In the genomic region with DNA sequence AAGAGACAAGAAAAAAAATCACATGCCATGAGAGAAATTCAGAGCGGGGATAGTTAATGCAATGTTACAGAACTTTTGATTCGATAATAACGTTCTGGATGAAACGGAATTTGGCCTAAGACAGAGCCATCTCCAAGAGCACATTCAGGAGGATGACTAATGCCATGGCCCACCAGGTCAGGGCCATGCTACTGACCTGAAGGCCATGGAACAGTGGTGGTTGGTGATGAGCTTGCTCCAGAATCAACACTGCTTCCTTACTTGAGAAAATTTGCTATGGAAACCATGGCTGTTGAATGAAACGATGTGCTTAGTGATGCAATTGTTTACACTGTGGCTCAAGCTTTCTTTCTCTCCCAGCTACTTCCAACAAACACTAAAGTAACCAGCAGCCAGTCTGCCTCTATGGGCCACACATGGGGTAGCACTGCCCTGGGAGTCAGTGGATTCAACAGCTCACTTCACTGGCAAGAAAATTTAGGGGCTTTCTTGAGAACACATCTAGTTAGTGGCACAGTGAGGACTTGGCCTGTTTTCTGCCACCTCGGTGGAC, we compare ENCODE assay signal across 19 cellular contexts.
DNase-seq lines count a peak whose midpoint lies in the region; ATAC-seq and TF ChIP-seq lines count a peak whose summit lies in the region.
"Had no signal": no experiment of that assay in that cellular context is flagged by ENCODE, and none has a peak within 500 bp of the region (broad histone marks: within the 10 kb centered on the region; RNA-seq: fewer than 3 reads in every experiment).

No MANE protein-coding gene starts in this region.

- POLR2A ChIA-PET in WTC11 (lab: Charles Lee), result no interaction called here

- no peak overlapping the region for H3K4me3 Mint-ChIP-seq in WTC11
- H3K4me3 Mint-ChIP-seq: activated CD8-positive, alpha-beta T cell treated with anti-CD3 and anti-CD28 coated beads for 36 hours; stimulated activated naive B cell treated with anti-CD40 and anti-IgM and Interleukin-4, amounts not matched to agents 10 μg/mL and 1 μg/mL and 100 μg/mL, for 72 hours; T-helper 17 cell had no signal

- no peak overlapping the region for H3K4me2 ChIP-seq in mesendoderm (ENCODE audit: low read length)

- DNase-seq in Daoy (ENCODE audit: low read depth), result peak; percentile 19
- DNase-seq in WTC11 (ENCODE audit: low spot score), result no peak
- DNase-seq in mesendoderm, result peak; percentile 69
- DNase-seq in NCI-H1092 treated with DMSO at 0.1 percent for 48 hours (lab: John Stamatoyannopoulos, UW), result no peak
- DNase-seq in activated CD4-positive, alpha-beta T cell treated with anti-CD3 and anti-CD28 coated beads, Interleukin-2, amount 50 U/mL, for 1 hour, result no peak
- DNase-seq: activated CD8-positive, alpha-beta T cell treated with anti-CD3 and anti-CD28 coated beads for 36 hours; activated naive CD4-positive, alpha-beta T cell treated with anti-CD3 and anti-CD28 coated beads, Interleukin-2, amount 50 U/mL, for 16 hours; activated T-cell treated with anti-CD3 and anti-CD28 coated beads, Interleukin-2, amount 50 U/mL, for 1 hour; lower lobe of right lung; NCI-H1694; NCI-H524; SJCRH30; stimulated activated naive B cell treated with anti-CD40 and anti-IgM and Interleukin-4, amounts not matched to agents 10 μg/mL and 1 μg/mL and 100 μg/mL, for 72 hours; T-helper 17 cell had no signal

- no peak overlapping the region for H3K27ac Mint-ChIP-seq in WTC11
- H3K27ac Mint-ChIP-seq: activated CD8-positive, alpha-beta T cell treated with anti-CD3 and anti-CD28 coated beads for 36 hours; stimulated activated naive B cell treated with anti-CD40 and anti-IgM and Interleukin-4, amounts not matched to agents 10 μg/mL and 1 μg/mL and 100 μg/mL, for 72 hours; T-helper 17 cell had no signal

- WGBS in mesendoderm (ENCODE audit: extremely low coverage, insufficient coverage, low lambda C conversion rate), result no CpG with 5 or more reads among the region's 6 CpGs

- no peaks in the 10 kb centered on the region for H3K36me3 ChIP-seq in HUES48 (ENCODE audit: control insufficient read depth, insufficient read depth, low read length)
- no peaks in the 10 kb centered on the region for H3K36me3 ChIP-seq in mesendoderm (ENCODE audit: control insufficient read depth, insufficient read depth, low read length)
- H3K36me3 ChIP-seq: ascending aorta, lower lobe of right lung, SJCRH30, thoracic aorta had no signal

- no peak overlapping the region for H3K4ac ChIP-seq in mesendoderm (ENCODE audit: low read depth, low read length)

- H2BK120ac ChIP-seq in mesendoderm (ENCODE audit: low read depth, low read length), result no peak overlapping the region

- H3K18ac ChIP-seq in mesendoderm (ENCODE audit: low read length), result no peak overlapping the region

- no peaks in the 10 kb centered on the region; the same call in 1 of the 2 replicates for H3K4me1 Mint-ChIP-seq in WTC11
- H3K4me1 Mint-ChIP-seq: stimulated activated naive B cell treated with anti-CD40 and anti-IgM and Interleukin-4, amounts not matched to agents 10 μg/mL and 1 μg/mL and 100 μg/mL, for 72 hours; T-helper 17 cell had no signal

- no peak overlapping the region for H4K5ac ChIP-seq in mesendoderm (ENCODE audit: low read length)

- H2BK15ac ChIP-seq in mesendoderm (replicated peaks; ENCODE audit: low read depth), result no peak overlapping the region

- H3K36me3 Mint-ChIP-seq in WTC11, result no peaks in the 10 kb centered on the region
- H3K36me3 Mint-ChIP-seq: stimulated activated naive B cell treated with anti-CD40 and anti-IgM and Interleukin-4, amounts not matched to agents 10 μg/mL and 1 μg/mL and 100 μg/mL, for 72 hours had no signal

- peaks cover 7% of the 10 kb centered on the region; the same call in 1 of the 2 replicates for H3K9me3 Mint-ChIP-seq in WTC11
- H3K9me3 Mint-ChIP-seq: activated CD8-positive, alpha-beta T cell treated with anti-CD3 and anti-CD28 coated beads for 36 hours had no signal

- H3K9ac ChIP-seq in HUES48 (ENCODE audit: low read depth, low read length) (no peak overlapping the region; the same call in 1 of the 2 replicates), mesendoderm (ENCODE audit: low read length) (no peak overlapping the region)
- H3K9ac ChIP-seq: parathyroid adenoma had no signal

- H3K27ac ChIP-seq in HUES48 (ENCODE audit: low read depth, low read length) (peak overlapping the region; percentile 86), mesendoderm (ENCODE audit: low read depth, low read length) (no peak overlapping the region)
- H3K27ac ChIP-seq: ascending aorta, lower lobe of right lung, parathyroid adenoma, SJCRH30, thoracic aorta had no signal

- CTCF ChIA-PET in WTC11 (lab: Charles Lee), result interaction anchor here (1.1 to 2.4 kb wide), 6 partner anchors 10 to 220 kb away, joined by 3 to 9 read pairs (median 5); no protein-coding TSS in a partner anchor

- H3K79me2 ChIP-seq in mesendoderm (ENCODE audit: control insufficient read depth, insufficient read depth, low read length), result no peaks in the 10 kb centered on the region
- H3K79me2 ChIP-seq: parathyroid adenoma had no signal

- no peak overlapping the region for H3K56ac ChIP-seq in mesendoderm (ENCODE audit: low read length)

- no peaks in the 10 kb centered on the region for H3K79me1 ChIP-seq in mesendoderm (ENCODE audit: low read length)

- peaks cover 16% of the 10 kb centered on the region for H3K4me1 ChIP-seq in HUES48 (ENCODE audit: control insufficient read depth, insufficient read depth, low read length)
- H3K4me1 ChIP-seq in mesendoderm (ENCODE audit: control insufficient read depth, low read depth, low read length), result peaks cover 7% of the 10 kb centered on the region
- H3K4me1 ChIP-seq: ascending aorta, lower lobe of right lung, parathyroid adenoma, SJCRH30 had no signal

- H4K8ac ChIP-seq in mesendoderm (ENCODE audit: low read depth, low read length), result no peak overlapping the region

- H2AK5ac ChIP-seq in mesendoderm (ENCODE audit: low read length), result no peak overlapping the region

- H3K23ac ChIP-seq in mesendoderm (ENCODE audit: low read length), result no peak overlapping the region

- H2BK5ac ChIP-seq in mesendoderm (ENCODE audit: low read length), result no peak overlapping the region

- no peaks in the 10 kb centered on the region for H3K9me3 ChIP-seq in HUES48 (ENCODE audit: control insufficient read depth, insufficient read depth, low read length)
- H3K9me3 ChIP-seq: ascending aorta, lower lobe of right lung, SJCRH30, thoracic aorta had no signal

- H3K27me3 ChIP-seq in HUES48 (ENCODE audit: control insufficient read depth, insufficient read depth, low read length) (no peaks in the 10 kb centered on the region), mesendoderm (ENCODE audit: insufficient read depth, low read length, poor library complexity) (no peaks in the 10 kb centered on the region)
- H3K27me3 ChIP-seq: ascending aorta had no signal

- H3K27me3 Mint-ChIP-seq in WTC11 (ENCODE audit: low read depth), result peaks cover 2% of the 10 kb centered on the region; the same call in 1 of the 2 replicates
- H3K27me3 Mint-ChIP-seq: activated CD8-positive, alpha-beta T cell treated with anti-CD3 and anti-CD28 coated beads for 36 hours; stimulated activated naive B cell treated with anti-CD40 and anti-IgM and Interleukin-4, amounts not matched to agents 10 μg/mL and 1 μg/mL and 100 μg/mL, for 72 hours; T-helper 17 cell had no signal

- TF ChIP-seq CTCF in WTC11 (IDR thresholded peaks at IDR 0.05), result no peak

- H3K4me3 ChIP-seq in HUES48 (ENCODE audit: low read depth, low read length), result no peak overlapping the region
- no peak overlapping the region for H3K4me3 ChIP-seq in mesendoderm (ENCODE audit: low read length)
- H3K4me3 ChIP-seq: ascending aorta, lower lobe of right lung, SJCRH30, thoracic aorta had no signal

- ATAC-seq in WTC11 (peak; percentile 85), GM18519 (IDR thresholded peaks at IDR 0.05; ENCODE audit: low FRiP score, unreplicated experiment) (no peak)
- ATAC-seq: activated CD8-positive, alpha-beta T cell treated with anti-CD3 and anti-CD28 coated beads for 36 hours; lower lobe of right lung; stimulated activated naive B cell treated with anti-CD40 and anti-IgM and Interleukin-4, amounts not matched to agents 10 μg/mL and 1 μg/mL and 100 μg/mL, for 72 hours; T-helper 17 cell had no signal

TF ChIP-seq in WTC11, 78 proteins besides CTCF, POLR2A, EP300 and RAD21:
- TF ChIP-seq MLX (CRISPR knock-in tag; IDR thresholded peaks at IDR 0.05) (no peak), ZNF263 (CRISPR knock-in tag; IDR thresholded peaks at IDR 0.05; ENCODE audit: low read depth) (no peak), FOXP1 (CRISPR knock-in tag; IDR thresholded peaks at IDR 0.05; ENCODE audit: borderline replicate concordance) (no peak), USF2 (CRISPR knock-in tag; IDR thresholded peaks at IDR 0.05) (no peak), ZNF396 (CRISPR knock-in tag; IDR thresholded peaks at IDR 0.05; ENCODE audit: borderline replicate concordance) (no peak), SMAD4 (CRISPR knock-in tag; IDR thresholded peaks at IDR 0.05) (no peak), TEAD1 (CRISPR knock-in tag; IDR thresholded peaks at IDR 0.05) (no peak), HMGA2 (CRISPR knock-in tag; IDR thresholded peaks at IDR 0.05) (no peak)
TF ChIP-seq in WTC11: peak in this region for 0.

Comparison
In these comparisons a context has a peak if more than half of its experiments do, and no peak if none do; other contexts are left out.
1. DNase-seq: peak in Daoy (single experiment) and mesendoderm (single experiment); none in WTC11 (single experiment), NCI-H1092 treated with DMSO at 0.1 percent for 48 hours (single experiment) and activated CD4-positive, alpha-beta T cell treated with anti-CD3 and anti-CD28 coated beads, Interleukin-2, amount 50 U/mL, for 1 hour (single experiment).